ENCODE assay signal across 11 cellular contexts in genomic region chr14:32507029-32507984, GRCh38.
A peak's percentile ranks its signal among the peaks of the same experiment; 100 is the strongest.
DNase-seq lines count a peak whose midpoint lies in the region; ATAC-seq and TF ChIP-seq lines count a peak whose summit lies in the region.
"Had no signal": no experiment of that assay in that cellular context is flagged by ENCODE, and none has a peak within 500 bp of the region (broad histone marks: within the 10 kb centered on the region; RNA-seq: fewer than 3 reads in every experiment).

No MANE protein-coding gene starts in this region.

- TF ChIP-seq EP300 in sigmoid colon (IDR thresholded peaks at IDR 0.05) = no peak

- H3K4me1 ChIP-seq in sigmoid colon (peaks cover 0 to 34% (median 13%) of the 10 kb centered on the region in 4 donors), endodermal cell (ENCODE audit: control insufficient read depth, insufficient read depth, low read length) (no peaks in the 10 kb centered on the region)
- H3K4me1 ChIP-seq: uterus had no signal

- no peak overlapping the region for H3K9ac ChIP-seq in endodermal cell (ENCODE audit: extremely low read depth, low read length, poor library complexity, severe bottlenecking)

- H3K36me3 ChIP-seq in sigmoid colon = no peaks in the 10 kb centered on the region
- no peaks in the 10 kb centered on the region for H3K36me3 ChIP-seq in endodermal cell (ENCODE audit: control insufficient read depth, insufficient read depth, low read length)
- H3K36me3 ChIP-seq: uterus had no signal

- no peak for ATAC-seq in HG03439 (IDR thresholded peaks at IDR 0.05; ENCODE audit: unreplicated experiment)
- no peak for ATAC-seq in GM18858 (IDR thresholded peaks at IDR 0.05; ENCODE audit: unreplicated experiment)

- TF ChIP-seq CTCF in sigmoid colon (IDR thresholded peaks at IDR 0.05) (no peak), endodermal cell (conservative IDR thresholded peaks at IDR 0.05) (no peak)

- H3K27ac Mint-ChIP-seq in endodermal cell = no peak overlapping the region
- H3K27ac Mint-ChIP-seq: activated naive CD8-positive, alpha-beta T cell treated with anti-CD3 and anti-CD28 coated beads, Interleukin-2, amount 10 ng/mL, durations not matched to agents 7 days and 5 days had no signal

- no peaks in the 10 kb centered on the region for H3K27me3 Mint-ChIP-seq in endodermal cell (ENCODE audit: insufficient read depth)

- peak overlapping the region; percentile 75 to 88 (median 82) for H3K27ac ChIP-seq in sigmoid colon
- H3K27ac ChIP-seq in endodermal cell (ENCODE audit: low read depth, low read length) = no peak overlapping the region
- H3K27ac ChIP-seq: uterus had no signal

- 91 to 94% methylated on average over 4 of the region's 4 CpGs for WGBS in sigmoid colon, 2 donors
- WGBS in endodermal cell (ENCODE audit: insufficient coverage in 1 of 2, insufficient read length in 1 of 2), 2 experiments = 92 to 100% methylated on average over 3 of the region's 4 CpGs

- in situ Hi-C loops in KBM-7 (cut with MboI; ENCODE audit: low pct_unique_long_range_greater_than_20kb, low sequenced_read_pairs) = no loop called here

- H3K4me1 Mint-ChIP-seq in endodermal cell = peaks cover 5% of the 10 kb centered on the region
- H3K4me1 Mint-ChIP-seq: activated naive CD8-positive, alpha-beta T cell treated with anti-CD3 and anti-CD28 coated beads, Interleukin-2, amount 10 ng/mL, durations not matched to agents 7 days and 5 days had no signal

- no peak for TF ChIP-seq POLR2A in sigmoid colon (IDR thresholded peaks at IDR 0.05)

- H3K4me3 ChIP-seq in sigmoid colon (no peak overlapping the region), endodermal cell (ENCODE audit: low read length) (no peak overlapping the region)
- H3K4me3 ChIP-seq: uterus had no signal

- no peak overlapping the region for H3K4me3 Mint-ChIP-seq in endodermal cell
- H3K4me3 Mint-ChIP-seq: activated naive CD8-positive, alpha-beta T cell treated with anti-CD3 and anti-CD28 coated beads, Interleukin-2, amount 10 ng/mL, durations not matched to agents 7 days and 5 days had no signal

- no peaks in the 10 kb centered on the region for H3K9me3 ChIP-seq in sigmoid colon
- H3K9me3 ChIP-seq in endodermal cell (ENCODE audit: control insufficient read depth, low read length) = no peaks in the 10 kb centered on the region
- H3K9me3 ChIP-seq: uterus had no signal

- intact Hi-C loops in sigmoid colon (cut with DNase I) = no loop called here

- no peaks in the 10 kb centered on the region for H3K9me3 Mint-ChIP-seq in endodermal cell
- H3K9me3 Mint-ChIP-seq: activated naive CD8-positive, alpha-beta T cell treated with anti-CD3 and anti-CD28 coated beads, Interleukin-2, amount 10 ng/mL, durations not matched to agents 7 days and 5 days had no signal

- H3K27me3 ChIP-seq in sigmoid colon (no peaks in the 10 kb centered on the region), endodermal cell (ENCODE audit: control insufficient read depth, insufficient read depth, low read length, poor library complexity, severe bottlenecking) (no peaks in the 10 kb centered on the region)
- H3K27me3 ChIP-seq: uterus had no signal

- peak; percentile 68 for DNase-seq in GM03348 (ENCODE audit: low spot score)
- DNase-seq in RPMI7951 (ENCODE audit: low read depth) = peak; percentile 49
- peak; percentile 63 for DNase-seq in fibroblast of gingiva (ENCODE audit: low read depth)
- DNase-seq in sigmoid colon = no peak
- DNase-seq in endodermal cell = no peak
- DNase-seq in KBM-7 = no peak
- DNase-seq: activated naive CD8-positive, alpha-beta T cell treated with anti-CD3 and anti-CD28 coated beads, Interleukin-2, amount 10 ng/mL, durations not matched to agents 7 days and 5 days; T1000; uterus had no signal

- no peaks in the 10 kb centered on the region for H3K36me3 Mint-ChIP-seq in endodermal cell (ENCODE audit: low read depth)

Comparison
In these comparisons a context has a peak if more than half of its experiments do, and no peak if none do; other contexts are left out.
1. DNase-seq: peak in GM03348 (single experiment), RPMI7951 (single experiment) and fibroblast of gingiva (single experiment); none in sigmoid colon (single experiment), endodermal cell (single experiment) and KBM-7 (single experiment).